ENCODE assay signal across 14 cellular contexts in the genomic region with DNA sequence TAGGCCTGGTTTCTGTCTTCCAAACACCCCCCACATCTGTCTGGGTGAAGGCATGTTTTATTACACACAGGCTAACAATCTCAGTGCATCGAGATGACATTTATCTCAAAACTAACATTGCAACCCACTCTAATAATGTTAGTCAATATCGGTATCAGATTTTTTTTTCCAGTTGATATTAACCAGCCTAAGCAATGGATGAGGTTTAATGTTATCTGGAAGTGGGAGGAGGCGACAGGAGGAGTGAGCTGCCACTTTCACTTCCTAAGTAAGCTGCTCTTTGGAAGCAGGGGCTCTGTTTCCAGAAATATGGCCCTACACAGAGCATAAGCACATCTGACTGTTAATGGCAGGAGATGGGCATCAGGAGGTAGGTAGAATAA. TPM values are rescaled to one million over a fixed set of nuclear protein-coding genes. Genes with fewer than 3 reads are reported as not detected.
DNase-seq lines count a peak whose midpoint lies in the region; ATAC-seq and TF ChIP-seq lines count a peak whose summit lies in the region.
"Had no signal": no experiment of that assay in that cellular context is flagged by ENCODE, and none has a peak within 500 bp of the region (broad histone marks: within the 10 kb centered on the region; RNA-seq: fewer than 3 reads in every experiment).

No MANE protein-coding gene starts in this region.

- ATAC-seq in heart right ventricle (no peak), Right ventricle myocardium superior (ENCODE audit: poor library complexity) (no peak)
- ATAC-seq: WTC11 had no signal

- H3K56ac ChIP-seq in mesendoderm (ENCODE audit: low read length), result peak overlapping the region; percentile 9

- no peak overlapping the region for H2BK5ac ChIP-seq in mesendoderm (ENCODE audit: low read length)

- H4K8ac ChIP-seq in mesendoderm (ENCODE audit: low read depth, low read length), result no peak overlapping the region

- H3K4me2 ChIP-seq in mesendoderm (ENCODE audit: low read length), result no peak overlapping the region

- H3K9ac ChIP-seq in mesendoderm (ENCODE audit: low read length), result no peak overlapping the region

- H3K79me2 ChIP-seq in mesendoderm (ENCODE audit: control insufficient read depth, insufficient read depth, low read length), result peaks cover 2% of the 10 kb centered on the region

- H2BK15ac ChIP-seq in mesendoderm (replicated peaks; ENCODE audit: low read depth), result no peak overlapping the region

- no peak overlapping the region for H3K4ac ChIP-seq in mesendoderm (ENCODE audit: low read depth, low read length)

- TF ChIP-seq EP300 in tibial nerve (IDR thresholded peaks at IDR 0.05), result no peak

- DNase-seq in heart right ventricle, result no peak
- no peak for DNase-seq in Right ventricle myocardium superior
- DNase-seq in amniotic epithelial cell (ENCODE audit: low read depth), result peak; percentile 36
- peak; percentile 70 for DNase-seq in mesendoderm
- no peak for DNase-seq in tibial nerve (ENCODE audit: low spot score in 2 of 2)
- no peak for DNase-seq in stimulated activated naive CD4-positive, alpha-beta T cell (lab: John Stamatoyannopoulos, UW)
- DNase-seq in kidney glomerular epithelial cell (lab: John Stamatoyannopoulos, UW), result no peak
- DNase-seq in pons (ENCODE audit: low spot score), result no peak
- DNase-seq: activated naive CD4-positive, alpha-beta T cell treated with anti-CD3 and anti-CD28 coated beads, Interleukin-2, amount 10 ng/mL, durations not matched to agents 7 days and 5 days; Kasumi-1; NCI-H1930; OCI-M1 had no signal

- H3K27me3 ChIP-seq in heart right ventricle (no peaks in the 10 kb centered on the region), mesendoderm (ENCODE audit: insufficient read depth, low read length, poor library complexity) (peaks cover 6% of the 10 kb centered on the region), tibial nerve (no peaks in the 10 kb centered on the region)

- H3K36me3 ChIP-seq in heart right ventricle (peaks cover 0 to 5% (median 0%) of the 10 kb centered on the region in 9 donors), mesendoderm (ENCODE audit: control insufficient read depth, insufficient read depth, low read length) (no peaks in the 10 kb centered on the region), tibial nerve (no peaks in the 10 kb centered on the region)
- H3K36me3 ChIP-seq: prostate gland had no signal

- intact Hi-C loops in heart right ventricle (cut with DNase I), result loop anchor here in 2 of 10 donors (5.0 to 10.0 kb wide), 2 partner anchors 34 to 189 kb away; a partner anchor contains a TSS
- intact Hi-C loops in Right ventricle myocardium superior (cut with DNase I), result no loop called here

- H3K9me3 ChIP-seq in heart right ventricle (no peaks in the 10 kb centered on the region), tibial nerve (no peaks in the 10 kb centered on the region)
- H3K9me3 ChIP-seq: prostate gland had no signal

- H3K4me3 ChIP-seq in heart right ventricle (no peak overlapping the region), mesendoderm (ENCODE audit: low read length) (no peak overlapping the region), tibial nerve (no peak overlapping the region)
- H3K4me3 ChIP-seq: prostate gland had no signal

- H3K4me1 ChIP-seq in heart right ventricle (peaks cover 41 to 97% (median 94%) of the 10 kb centered on the region in 9 donors), mesendoderm (ENCODE audit: control insufficient read depth, low read depth, low read length) (peaks cover 17% of the 10 kb centered on the region), tibial nerve (peaks cover 0 to 96% (median 81%) of the 10 kb centered on the region in 4 donors)
- H3K4me1 ChIP-seq: prostate gland had no signal

- H3K18ac ChIP-seq in mesendoderm (ENCODE audit: low read length), result peak overlapping the region; percentile 61

- H2AK5ac ChIP-seq in mesendoderm (ENCODE audit: low read length), result no peak overlapping the region

- TF ChIP-seq CTCF in heart right ventricle (IDR thresholded peaks at IDR 0.05) (no peak), tibial nerve (IDR thresholded peaks at IDR 0.05) (no peak)

- no peak overlapping the region for H3K23ac ChIP-seq in mesendoderm (ENCODE audit: low read length)

- peak overlapping the region in 6 of 10 donors; percentile 13 to 99 (median 87) for H3K27ac ChIP-seq in heart right ventricle
- peak overlapping the region; percentile 42 for H3K27ac ChIP-seq in mesendoderm (ENCODE audit: low read depth, low read length)
- peak overlapping the region in 3 of 4 donors; percentile 21 to 97 (median 96) for H3K27ac ChIP-seq in tibial nerve
- H3K27ac ChIP-seq: prostate gland had no signal

- peaks cover 5% of the 10 kb centered on the region for H3K79me1 ChIP-seq in mesendoderm (ENCODE audit: low read length)

- no peak overlapping the region for H2BK120ac ChIP-seq in mesendoderm (ENCODE audit: low read depth, low read length)

- no peak for TF ChIP-seq POLR2A in tibial nerve (IDR thresholded peaks at IDR 0.05)

- 34 to 49% methylated on average over 3 of the region's 3 CpGs for WGBS in heart right ventricle, 2 donors
- WGBS in mesendoderm (ENCODE audit: extremely low coverage, insufficient coverage, low lambda C conversion rate), result no CpG with 5 or more reads among the region's 3 CpGs
- 57 to 62% methylated on average over 3 of the region's 3 CpGs for WGBS in tibial nerve, 2 donors

- no peak overlapping the region for H4K5ac ChIP-seq in mesendoderm (ENCODE audit: low read length)

RNA-seq across cellular contexts. Expression of a gene that starts 5.2 kb away (rescaled TPM):
- total RNA-seq in heart right ventricle (10 to 100 TPM in 3 of 10 donors, 1 to 10 TPM in 7; 6.3 to 19.1 (median 8.6) TPM), Right ventricle myocardium superior (7.6 TPM), tibial nerve (10 to 100 TPM; 14.9 to 50.4 (median 31.8) TPM)
- 10 to 100 TPM in 1 of 2 donors, 1 to 10 TPM in 1; 7.6 to 18.4 TPM for polyA plus RNA-seq in heart right ventricle
- 5.5 TPM for polyA plus RNA-seq in mesendoderm (2013, experiment 1 of 2)
- 5.2 TPM for polyA plus RNA-seq in mesendoderm (2013, experiment 2 of 2)

RNA-seq across cellular contexts. Expression of a gene that starts 31.2 kb away (rescaled TPM):
- total RNA-seq in heart right ventricle (10 to 100 TPM; 13.8 to 29.3 (median 18.3) TPM), Right ventricle myocardium superior (17.4 TPM), tibial nerve (10 to 100 TPM; 12.2 to 39.6 (median 29.6) TPM)
- 10 to 100 TPM; 31.7 to 54.2 TPM for polyA plus RNA-seq in heart right ventricle
- 81.7 TPM for polyA plus RNA-seq in mesendoderm (2013, experiment 1 of 2)
- 83.4 TPM for polyA plus RNA-seq in mesendoderm (2013, experiment 2 of 2)

Comparison
In these comparisons a context has a peak if more than half of its experiments do, and no peak if none do; other contexts are left out.
1. DNase-seq: peak in amniotic epithelial cell (single experiment) and mesendoderm (single experiment); none in heart right ventricle (0 of 2), Right ventricle myocardium superior (single experiment), tibial nerve (0 of 2), stimulated activated naive CD4-positive, alpha-beta T cell (0 of 6), kidney glomerular epithelial cell (single experiment) and pons (single experiment).
2. H3K27ac ChIP-seq: peak in every context shown above with its lines; median percentile 96 in tibial nerve; 87 in heart right ventricle; 42 in mesendoderm.